1 cellular context compared by ENCODE assay signal in genomic region chr4:84493092-84493850, GRCh38.
TF ChIP-seq lines count a peak whose summit lies in the region.

No MANE protein-coding gene starts in this region.

TF ChIP-seq in endothelial cell of umbilical vein, 7 proteins besides CTCF, POLR2A, EP300 and RAD21:
- peak; percentile 91 for TF ChIP-seq EZH2 (IDR thresholded peaks at IDR 0.05; ENCODE audit: borderline replicate concordance, low read depth, low read length, severe bottlenecking)
- no peak for TF ChIP-seq JUN (IDR thresholded peaks at IDR 0.05; ENCODE audit: borderline replicate concordance, insufficient read depth, insufficient read length, low read depth)
